In genomic region chr11:29119691-29120328, GRCh38 we compare ENCODE assay signal across 12 cellular contexts.
DNase-seq lines count a peak whose midpoint lies in the region; ATAC-seq and TF ChIP-seq lines count a peak whose summit lies in the region.
"Had no signal": no experiment of that assay in that cellular context is flagged by ENCODE, and none has a peak within 500 bp of the region (broad histone marks: within the 10 kb centered on the region; RNA-seq: fewer than 3 reads in every experiment).

No MANE protein-coding gene starts in this region.

- H2AK9ac ChIP-seq in IMR-90 (replicated peaks; ENCODE audit: low read depth, low read length, poor library complexity): no peak overlapping the region

- H2BK20ac ChIP-seq in IMR-90 (ENCODE audit: low read depth, low read length): peak overlapping the region; percentile 99

- peak overlapping the region; percentile 98 for H3K18ac ChIP-seq in IMR-90 (ENCODE audit: low read depth, low read length)

- H3K4ac ChIP-seq in IMR-90 (ENCODE audit: low read depth, low read length): peak overlapping the region; percentile 99

- H3K36me3 ChIP-seq in IMR-90 (ENCODE audit: control insufficient read depth, insufficient read depth, low read length) (no peaks in the 10 kb centered on the region), mesodermal cell (ENCODE audit: control insufficient read depth, insufficient read depth, low read length) (no peaks in the 10 kb centered on the region)
- H3K36me3 ChIP-seq: cardiac muscle cell had no signal

- H3K23ac ChIP-seq in IMR-90 (ENCODE audit: low read depth, low read length): peak overlapping the region; percentile 98

- no TSS peak for BruUV-seq in IMR-90 (replicated peaks; lab: Mats Ljungman, UMichigan)

- H3K56ac ChIP-seq in IMR-90 (ENCODE audit: extremely low read depth, insufficient read depth, low read length): peak overlapping the region; percentile 100

- H2BK120ac ChIP-seq in IMR-90 (ENCODE audit: low read depth, low read length): peak overlapping the region; percentile 99

- TF ChIP-seq POLR2A in IMR-90 (IDR thresholded peaks at IDR 0.05; ENCODE audit: low read depth, low read length): peak; percentile 26; the same call in 1 of the 2 replicates

- no peaks in the 10 kb centered on the region for H3K4me1 Mint-ChIP-seq in activated naive CD4-positive, alpha-beta T cell treated with anti-CD3 and anti-CD28 coated beads, Interleukin-2, amount 10 ng/mL, durations not matched to agents 7 days and 5 days
- H3K4me1 Mint-ChIP-seq in activated CD8-positive, alpha-beta T cell treated with anti-CD3 and anti-CD28 coated beads, Interleukin-2, amount 10 ng/mL, durations not matched to agents 7 days and 5 days (ENCODE audit: low read depth): no peaks in the 10 kb centered on the region
- H3K4me1 Mint-ChIP-seq: CD14-positive monocyte had no signal

- no peaks in the 10 kb centered on the region for H3K36me3 Mint-ChIP-seq in activated naive CD4-positive, alpha-beta T cell treated with anti-CD3 and anti-CD28 coated beads, Interleukin-2, amount 10 ng/mL, durations not matched to agents 7 days and 5 days
- H3K36me3 Mint-ChIP-seq in activated CD8-positive, alpha-beta T cell treated with anti-CD3 and anti-CD28 coated beads, Interleukin-2, amount 10 ng/mL, durations not matched to agents 7 days and 5 days (ENCODE audit: low read depth): no peaks in the 10 kb centered on the region
- H3K36me3 Mint-ChIP-seq: CD14-positive monocyte had no signal

- no peaks in the 10 kb centered on the region for H3K27me3 Mint-ChIP-seq in activated naive CD4-positive, alpha-beta T cell treated with anti-CD3 and anti-CD28 coated beads, Interleukin-2, amount 10 ng/mL, durations not matched to agents 7 days and 5 days
- H3K27me3 Mint-ChIP-seq in activated CD8-positive, alpha-beta T cell treated with anti-CD3 and anti-CD28 coated beads, Interleukin-2, amount 10 ng/mL, durations not matched to agents 7 days and 5 days (ENCODE audit: low read depth): no peaks in the 10 kb centered on the region

- peak overlapping the region; percentile 56 to 94 for H4K8ac ChIP-seq in IMR-90 (ENCODE audit: low read depth in 2 of 2, low read length in 2 of 2)

- POLR2A ChIA-PET in AG04449 (lab: Yijun Ruan, JAX) (interaction anchor here (0.5 kb wide), 1 partner anchor 17 kb away, joined by 3 read pairs; no protein-coding TSS in a partner anchor), IMR-90 (lab: Charles Lee; ENCODE audit: unreplicated experiment) (interaction anchor here (0.7 to 1.4 kb wide), 5 partner anchors 67 to 1421 kb away, joined by 3 to 10 read pairs (median 3); no protein-coding TSS in a partner anchor)
- POLR2A ChIA-PET in activated CD8-positive, alpha-beta T cell treated with anti-CD3 and anti-CD28 coated beads, Interleukin-2, amount 10 ng/mL, durations not matched to agents 7 days and 5 days (lab: Charles Lee): no interaction called here

- H4K5ac ChIP-seq in IMR-90 (ENCODE audit: low read depth, low read length): peak overlapping the region; percentile 96

- intact Hi-C loops in IMR-90 (cut with micrococcal nuclease): loop anchor here (1.0 to 5.0 kb wide), 6 partner anchors 52 to 363 kb away; no protein-coding TSS in a partner anchor

- peak overlapping the region; percentile 99 for H2BK5ac ChIP-seq in IMR-90 (ENCODE audit: low read depth, low read length, poor library complexity, severe bottlenecking)

- TF ChIP-seq CTCF in AG04449 (IDR thresholded peaks at IDR 0.05; ENCODE audit: insufficient read depth, low read length, missing control alignments): no peak
- no peak for TF ChIP-seq CTCF in IMR-90 (conservative IDR thresholded peaks at IDR 0.05; ENCODE audit: low read depth, low read length)
- TF ChIP-seq CTCF in choroid plexus epithelial cell (conservative IDR thresholded peaks at IDR 0.05; ENCODE audit: low read depth, low read length): no peak
- no peak for TF ChIP-seq CTCF in GM10266 (IDR thresholded peaks at IDR 0.05; ENCODE audit: control insufficient read depth, insufficient read depth, low read depth, missing control alignments)

- H3K9me1 ChIP-seq in IMR-90 (ENCODE audit: insufficient read depth, low read length): peaks cover 4% of the 10 kb centered on the region; the same call in 1 of the 2 replicates

- H3K27ac ChIP-seq in IMR-90 (ENCODE audit: insufficient read depth, low read length): peak overlapping the region; percentile 92
- H3K27ac ChIP-seq in mesodermal cell (ENCODE audit: low read depth, low read length, severe bottlenecking): peak overlapping the region; percentile 83
- H3K27ac ChIP-seq: cardiac muscle cell had no signal

- ATAC-seq in IMR-90 (ENCODE audit: low read depth): peak; percentile 86
- ATAC-seq in activated CD8-positive, alpha-beta T cell treated with anti-CD3 and anti-CD28 coated beads, Interleukin-2, amount 10 ng/mL, durations not matched to agents 7 days and 5 days: no peak

- H3K4me2 ChIP-seq in IMR-90 (ENCODE audit: low read depth, low read length): peak overlapping the region; percentile 79

- H3K4me1 ChIP-seq in IMR-90 (ENCODE audit: control insufficient read depth, insufficient read depth, low read length) (peaks cover 9% of the 10 kb centered on the region), mesodermal cell (ENCODE audit: control insufficient read depth, insufficient read depth, low read length, poor library complexity, severe bottlenecking) (peaks cover 18% of the 10 kb centered on the region)

- peak overlapping the region; percentile 72; the same call in 2 of the 3 replicates for H2BK15ac ChIP-seq in IMR-90 (ENCODE audit: low read depth, low read length)

- TF ChIP-seq RAD21 in IMR-90 (IDR thresholded peaks at IDR 0.05; ENCODE audit: low read length): peak; percentile 8; the same call in 1 of the 2 replicates

- CTCF ChIA-PET in AG04449 (lab: Yijun Ruan, JAX) (no interaction called here), IMR-90 (lab: Yijun Ruan, JAX) (interaction anchor here (0.9 to 2.3 kb wide), 3 partner anchors 40 to 209 kb away, joined by 3 to 7 read pairs (median 3); no protein-coding TSS in a partner anchor)
- CTCF ChIA-PET in activated naive CD4-positive, alpha-beta T cell treated with anti-CD3 and anti-CD28 coated beads, Interleukin-2, amount 10 ng/mL, durations not matched to agents 7 days and 5 days (lab: Charles Lee): no interaction called here
- CTCF ChIA-PET in activated CD8-positive, alpha-beta T cell treated with anti-CD3 and anti-CD28 coated beads, Interleukin-2, amount 10 ng/mL, durations not matched to agents 7 days and 5 days (lab: Charles Lee): no interaction called here

- peak; percentile 71 for DNase-seq in AG04449 (ENCODE audit: low read depth, low spot score)
- DNase-seq in IMR-90: peak; percentile 99
- DNase-seq in choroid plexus epithelial cell (ENCODE audit: low read depth): peak; percentile 90
- no peak for DNase-seq in activated naive CD4-positive, alpha-beta T cell treated with anti-CD3 and anti-CD28 coated beads, Interleukin-2, amount 10 ng/mL, durations not matched to agents 7 days and 5 days
- DNase-seq in activated CD8-positive, alpha-beta T cell treated with anti-CD3 and anti-CD28 coated beads, Interleukin-2, amount 10 ng/mL, durations not matched to agents 7 days and 5 days: no peak
- no peak for DNase-seq in OCI-M2 (lab: John Stamatoyannopoulos, UW; ENCODE audit: unreplicated experiment)
- DNase-seq in GM10266 (ENCODE audit: extremely low spot score): no peak
- DNase-seq: activated CD4-positive, alpha-beta T cell treated with anti-CD3 and anti-CD28 coated beads, Interleukin-2, amount 50 U/mL, for 1 hour; islet precursor cell had no signal

- no peaks in the 10 kb centered on the region for H4K20me1 ChIP-seq in IMR-90 (ENCODE audit: insufficient read depth, low read length)

- H3K9ac ChIP-seq in IMR-90 (ENCODE audit: low read depth, low read length): peak overlapping the region; percentile 89

- in situ Hi-C loops in IMR-90 (cut with MboI; ENCODE audit: low sequenced_read_pairs): no loop called here

- H3K4me3 ChIP-seq in AG04449 (ENCODE audit: low read depth, low read length): no peak overlapping the region; the same call in 1 of the 2 replicates
- H3K4me3 ChIP-seq in IMR-90 (ENCODE audit: insufficient read depth, low read depth, low read length): peak overlapping the region; percentile 23; the same call in 1 of the 2 replicates
- H3K4me3 ChIP-seq in choroid plexus epithelial cell (ENCODE audit: low read depth, low read length): peak overlapping the region; percentile 15
- no peak overlapping the region for H3K4me3 ChIP-seq in mesodermal cell (ENCODE audit: extremely low read depth, insufficient read depth, low read length, poor library complexity, severe bottlenecking)
- H3K4me3 ChIP-seq: cardiac muscle cell had no signal

- H3K27me3 ChIP-seq in IMR-90 (ENCODE audit: control insufficient read depth, insufficient read depth, low read length): no peaks in the 10 kb centered on the region
- H3K27me3 ChIP-seq: cardiac muscle cell had no signal

- H3K4me3 Mint-ChIP-seq in activated naive CD4-positive, alpha-beta T cell treated with anti-CD3 and anti-CD28 coated beads, Interleukin-2, amount 10 ng/mL, durations not matched to agents 7 days and 5 days: no peak overlapping the region
- no peak overlapping the region for H3K4me3 Mint-ChIP-seq in activated CD8-positive, alpha-beta T cell treated with anti-CD3 and anti-CD28 coated beads, Interleukin-2, amount 10 ng/mL, durations not matched to agents 7 days and 5 days
- H3K4me3 Mint-ChIP-seq: CD14-positive monocyte had no signal

- peak overlapping the region; percentile 86; the same call in 1 of the 2 replicates for H2AK5ac ChIP-seq in IMR-90 (ENCODE audit: low read depth, low read length)

- dilution Hi-C loops in IMR-90 (cut with HindIII; ENCODE audit: low sequenced_read_pairs, unreplicated experiment): no loop called here

- H3K9me3 Mint-ChIP-seq in activated naive CD4-positive, alpha-beta T cell treated with anti-CD3 and anti-CD28 coated beads, Interleukin-2, amount 10 ng/mL, durations not matched to agents 7 days and 5 days: peaks cover 11% of the 10 kb centered on the region
- H3K9me3 Mint-ChIP-seq in activated CD8-positive, alpha-beta T cell treated with anti-CD3 and anti-CD28 coated beads, Interleukin-2, amount 10 ng/mL, durations not matched to agents 7 days and 5 days (ENCODE audit: insufficient read depth): no peaks in the 10 kb centered on the region

- peak overlapping the region; percentile 96 for H3K14ac ChIP-seq in IMR-90 (replicated peaks; ENCODE audit: low read depth, low read length)

- WGBS in IMR-90 (ENCODE audit: extremely low coverage in 2 of 2, insufficient read length in 1 of 2), 2 experiments: 0% methylated on average over 3 of the region's 6 CpGs; no CpG with 5 or more reads in 1 of the 2 experiments
- 88 to 89% methylated on average over 6 of the region's 6 CpGs for WGBS in mesodermal cell (ENCODE audit: insufficient coverage in 2 of 2), 2 experiments

- H4K91ac ChIP-seq in IMR-90 (ENCODE audit: insufficient read depth, low read depth, low read length): peak overlapping the region; percentile 98

- H3K27ac Mint-ChIP-seq in activated naive CD4-positive, alpha-beta T cell treated with anti-CD3 and anti-CD28 coated beads, Interleukin-2, amount 10 ng/mL, durations not matched to agents 7 days and 5 days: no peak overlapping the region
- no peak overlapping the region for H3K27ac Mint-ChIP-seq in activated CD8-positive, alpha-beta T cell treated with anti-CD3 and anti-CD28 coated beads, Interleukin-2, amount 10 ng/mL, durations not matched to agents 7 days and 5 days
- H3K27ac Mint-ChIP-seq: CD14-positive monocyte had no signal

- H3K9me3 ChIP-seq in IMR-90 (ENCODE audit: control insufficient read depth, insufficient read depth, low read length) (no peaks in the 10 kb centered on the region), mesodermal cell (ENCODE audit: control insufficient read depth, low read length) (no peaks in the 10 kb centered on the region)

- H3K79me1 ChIP-seq in IMR-90 (ENCODE audit: low read depth in 1 of 2, low read length in 2 of 2): no peaks in the 10 kb centered on the region; a peak in 1 of 4 replicates

- peak overlapping the region; percentile 72 for H2AFZ ChIP-seq in IMR-90 (replicated peaks; ENCODE audit: low read length, poor library complexity)

Comparison
In these comparisons a context has a peak if more than half of its experiments do, and no peak if none do; other contexts are left out.
1. DNase-seq: peak in AG04449 (single experiment), IMR-90 (single experiment) and choroid plexus epithelial cell (single experiment); none in activated naive CD4-positive, alpha-beta T cell treated with anti-CD3 and anti-CD28 coated beads, Interleukin-2, amount 10 ng/mL, durations not matched to agents 7 days and 5 days (single experiment), activated CD8-positive, alpha-beta T cell treated with anti-CD3 and anti-CD28 coated beads, Interleukin-2, amount 10 ng/mL, durations not matched to agents 7 days and 5 days (single experiment), OCI-M2 (single experiment) and GM10266 (single experiment).
2. H3K4me3 ChIP-seq: peak in IMR-90 (single experiment) and choroid plexus epithelial cell (single experiment); none in AG04449 (single experiment) and mesodermal cell (single experiment).